ENCODE assay signal across 18 cellular contexts in genomic region chr10:24695452-24695851, GRCh38. TPM values are rescaled to one million over a fixed set of nuclear protein-coding genes. Genes with fewer than 3 reads are reported as not detected.
A peak's percentile ranks its signal among the peaks of the same experiment; 100 is the strongest.
DNase-seq lines count a peak whose midpoint lies in the region; ATAC-seq and TF ChIP-seq lines count a peak whose summit lies in the region.
"Had no signal": no experiment of that assay in that cellular context is flagged by ENCODE, and none has a peak within 500 bp of the region (broad histone marks: within the 10 kb centered on the region; RNA-seq: fewer than 3 reads in every experiment).

No MANE protein-coding gene starts in this region.

- no peak for TF ChIP-seq CTCF in right atrium auricular region (IDR thresholded peaks at IDR 0.05)
- TF ChIP-seq CTCF in choroid plexus epithelial cell (conservative IDR thresholded peaks at IDR 0.05; ENCODE audit: low read depth, low read length) = no peak
- no peak for TF ChIP-seq CTCF in tibial nerve (IDR thresholded peaks at IDR 0.05)

- H3K4me3 ChIP-seq in right atrium auricular region (no peak overlapping the region), choroid plexus epithelial cell (ENCODE audit: low read depth, low read length) (no peak overlapping the region), tibial nerve (no peak overlapping the region)
- H3K4me3 ChIP-seq: PC-9, SK-N-MC had no signal

- H3K4me1 ChIP-seq in right atrium auricular region = peaks cover 0 to 48% of the 10 kb centered on the region in 2 donors
- peaks cover 0 to 10% (median 0%) of the 10 kb centered on the region in 4 donors for H3K4me1 ChIP-seq in tibial nerve

- 79 to 83% methylated on average over 3 of the region's 3 CpGs for WGBS in tibial nerve, 2 donors

- DNase-seq in Right ventricle myocardium superior (no peak), right atrium auricular region (ENCODE audit: low spot score) (no peak), choroid plexus epithelial cell (ENCODE audit: low read depth) (peak; percentile 25), left kidney (ENCODE audit: low read depth, low spot score) (peak; percentile 20), HK-2 (ENCODE audit: unreplicated experiment) (no peak), NCI-H1048 (lab: John Stamatoyannopoulos, UW) (no peak), LoVo (ENCODE audit: low spot score) (no peak), tibial nerve (ENCODE audit: low spot score in 2 of 2) (no peak)
- DNase-seq: AML-193, Caco-2, DMS79 treated with DMSO at 0.1 percent for 48 hours, GDM1, KBM-7, NCI-H1105 treated with DMSO at 0.1 percent for 48 hours, NCI-H187 treated with DMSO at 0.1 percent for 48 hours, PC-9 had no signal

- TF ChIP-seq POLR2A in tibial nerve (IDR thresholded peaks at IDR 0.05) = no peak

- H3K27me3 ChIP-seq in right atrium auricular region (no peaks in the 10 kb centered on the region), tibial nerve (no peaks in the 10 kb centered on the region)

- H3K9me3 ChIP-seq in right atrium auricular region (no peaks in the 10 kb centered on the region), tibial nerve (no peaks in the 10 kb centered on the region)
- H3K9me3 ChIP-seq: Caco-2 had no signal

- intact Hi-C loops in Right ventricle myocardium superior (cut with DNase I) = no loop called here

- ATAC-seq in Right ventricle myocardium superior (ENCODE audit: poor library complexity) = peak; percentile 72
- ATAC-seq: HCT116 had no signal

- H3K27ac ChIP-seq in right atrium auricular region = peak overlapping the region in 1 of 2 donors; percentile 37
- H3K27ac ChIP-seq in tibial nerve = no peak overlapping the region
- H3K27ac ChIP-seq: PC-9, SK-N-MC had no signal

- no peaks in the 10 kb centered on the region for H3K36me3 ChIP-seq in right atrium auricular region
- no peaks in the 10 kb centered on the region for H3K36me3 ChIP-seq in tibial nerve

- TF ChIP-seq EP300 in tibial nerve (IDR thresholded peaks at IDR 0.05) = no peak

RNA-seq across cellular contexts. Expression of gene ARHGAP21, which starts 28.2 kb away (rescaled TPM):
- total RNA-seq in Right ventricle myocardium superior (52.3 TPM), right atrium auricular region (10 to 100 TPM; 45.0 to 46.3 TPM), tibial nerve (100 to 1,000 TPM in 1 of 4 donors, 10 to 100 TPM in 3; 56.7 to 116 (median 80.2) TPM)

Comparison
In these comparisons a context has a peak if more than half of its experiments do, and no peak if none do; other contexts are left out.
1. DNase-seq: peak in choroid plexus epithelial cell (single experiment) and left kidney (single experiment); none in Right ventricle myocardium superior (single experiment), right atrium auricular region (single experiment), HK-2 (single experiment), NCI-H1048 (single experiment), LoVo (single experiment) and tibial nerve (0 of 2).